ENCODE assay signal across 1 cellular context in genomic region chr12:106954462-106955376, GRCh38.
TF ChIP-seq lines count a peak whose summit lies in the region.

No MANE protein-coding gene starts in this region.

TF ChIP-seq in K562, 482 proteins besides CTCF, POLR2A, EP300 and RAD21 (continued from another document and continues in another):
- TF ChIP-seq, protein P1, sequence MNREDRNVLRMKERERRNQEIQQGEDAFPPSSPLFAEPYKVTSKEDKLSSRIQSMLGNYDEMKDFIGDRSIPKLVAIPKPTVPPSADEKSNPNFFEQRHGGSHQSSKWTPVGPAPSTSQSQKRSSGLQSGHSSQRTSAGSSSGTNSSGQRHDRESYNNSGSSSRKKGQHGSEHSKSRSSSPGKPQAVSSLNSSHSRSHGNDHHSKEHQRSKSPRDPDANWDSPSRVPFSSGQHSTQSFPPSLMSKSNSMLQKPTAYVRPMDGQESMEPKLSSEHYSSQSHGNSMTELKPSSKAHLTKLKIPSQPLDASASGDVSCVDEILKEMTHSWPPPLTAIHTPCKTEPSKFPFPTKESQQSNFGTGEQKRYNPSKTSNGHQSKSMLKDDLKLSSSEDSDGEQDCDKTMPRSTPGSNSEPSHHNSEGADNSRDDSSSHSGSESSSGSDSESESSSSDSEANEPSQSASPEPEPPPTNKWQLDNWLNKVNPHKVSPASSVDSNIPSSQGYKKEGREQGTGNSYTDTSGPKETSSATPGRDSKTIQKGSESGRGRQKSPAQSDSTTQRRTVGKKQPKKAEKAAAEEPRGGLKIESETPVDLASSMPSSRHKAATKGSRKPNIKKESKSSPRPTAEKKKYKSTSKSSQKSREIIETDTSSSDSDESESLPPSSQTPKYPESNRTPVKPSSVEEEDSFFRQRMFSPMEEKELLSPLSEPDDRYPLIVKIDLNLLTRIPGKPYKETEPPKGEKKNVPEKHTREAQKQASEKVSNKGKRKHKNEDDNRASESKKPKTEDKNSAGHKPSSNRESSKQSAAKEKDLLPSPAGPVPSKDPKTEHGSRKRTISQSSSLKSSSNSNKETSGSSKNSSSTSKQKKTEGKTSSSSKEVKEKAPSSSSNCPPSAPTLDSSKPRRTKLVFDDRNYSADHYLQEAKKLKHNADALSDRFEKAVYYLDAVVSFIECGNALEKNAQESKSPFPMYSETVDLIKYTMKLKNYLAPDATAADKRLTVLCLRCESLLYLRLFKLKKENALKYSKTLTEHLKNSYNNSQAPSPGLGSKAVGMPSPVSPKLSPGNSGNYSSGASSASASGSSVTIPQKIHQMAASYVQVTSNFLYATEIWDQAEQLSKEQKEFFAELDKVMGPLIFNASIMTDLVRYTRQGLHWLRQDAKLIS (CRISPR knock-in tag; IDR thresholded peaks at IDR 0.05), result 0 out of 2 replicates have a peak, but pooled peaks have one; percentile 87
- no peak for TF ChIP-seq ZNF778 (CRISPR knock-in tag; IDR thresholded peaks at IDR 0.05)
- no peak for TF ChIP-seq ELF1 (tag; IDR thresholded peaks at IDR 0.05)
- TF ChIP-seq PKNOX1 (IDR thresholded peaks at IDR 0.05), result peak; percentile 43; the same call in 1 of the 2 replicates
- 0 out of 2 replicates have a peak, but pooled peaks have one; percentile 19 for TF ChIP-seq ZNF384 (IDR thresholded peaks at IDR 0.05; ENCODE audit: low read depth, low read length)
- TF ChIP-seq ID3 (CRISPR knock-in tag; IDR thresholded peaks at IDR 0.05), result no peak
- peak; percentile 35; the same call in 1 of the 2 replicates for TF ChIP-seq ID3 (tag; IDR thresholded peaks at IDR 0.05)
- TF ChIP-seq NR2C2 (CRISPR knock-in tag; IDR thresholded peaks at IDR 0.05), result no peak
- TF ChIP-seq NR2C2 (tag; IDR thresholded peaks at IDR 0.05), result peak; percentile 36; the same call in 1 of the 2 replicates
- peak; percentile 91 for TF ChIP-seq MAX (CRISPR knock-in tag; IDR thresholded peaks at IDR 0.05)
- TF ChIP-seq SMARCA4 (IDR thresholded peaks at IDR 0.05), result 0 out of 2 replicates have a peak, but pooled peaks have one; percentile 22
- TF ChIP-seq, protein P2, sequence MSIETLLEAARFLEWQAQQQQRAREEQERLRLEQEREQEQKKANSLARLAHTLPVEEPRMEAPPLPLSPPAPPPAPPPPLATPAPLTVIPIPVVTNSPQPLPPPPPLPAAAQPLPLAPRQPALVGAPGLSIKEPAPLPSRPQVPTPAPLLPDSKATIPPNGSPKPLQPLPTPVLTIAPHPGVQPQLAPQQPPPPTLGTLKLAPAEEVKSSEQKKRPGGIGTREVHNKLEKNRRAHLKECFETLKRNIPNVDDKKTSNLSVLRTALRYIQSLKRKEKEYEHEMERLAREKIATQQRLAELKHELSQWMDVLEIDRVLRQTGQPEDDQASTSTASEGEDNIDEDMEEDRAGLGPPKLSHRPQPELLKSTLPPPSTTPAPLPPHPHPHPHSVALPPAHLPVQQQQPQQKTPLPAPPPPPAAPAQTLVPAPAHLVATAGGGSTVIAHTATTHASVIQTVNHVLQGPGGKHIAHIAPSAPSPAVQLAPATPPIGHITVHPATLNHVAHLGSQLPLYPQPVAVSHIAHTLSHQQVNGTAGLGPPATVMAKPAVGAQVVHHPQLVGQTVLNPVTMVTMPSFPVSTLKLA (conservative IDR thresholded peaks at IDR 0.05), result peak; percentile 83 to 90
- no peak for TF ChIP-seq ERF (CRISPR knock-in tag; IDR thresholded peaks at IDR 0.05)
- TF ChIP-seq ZNF592 (IDR thresholded peaks at IDR 0.05), result peak; percentile 91
- TF ChIP-seq, protein P3, sequence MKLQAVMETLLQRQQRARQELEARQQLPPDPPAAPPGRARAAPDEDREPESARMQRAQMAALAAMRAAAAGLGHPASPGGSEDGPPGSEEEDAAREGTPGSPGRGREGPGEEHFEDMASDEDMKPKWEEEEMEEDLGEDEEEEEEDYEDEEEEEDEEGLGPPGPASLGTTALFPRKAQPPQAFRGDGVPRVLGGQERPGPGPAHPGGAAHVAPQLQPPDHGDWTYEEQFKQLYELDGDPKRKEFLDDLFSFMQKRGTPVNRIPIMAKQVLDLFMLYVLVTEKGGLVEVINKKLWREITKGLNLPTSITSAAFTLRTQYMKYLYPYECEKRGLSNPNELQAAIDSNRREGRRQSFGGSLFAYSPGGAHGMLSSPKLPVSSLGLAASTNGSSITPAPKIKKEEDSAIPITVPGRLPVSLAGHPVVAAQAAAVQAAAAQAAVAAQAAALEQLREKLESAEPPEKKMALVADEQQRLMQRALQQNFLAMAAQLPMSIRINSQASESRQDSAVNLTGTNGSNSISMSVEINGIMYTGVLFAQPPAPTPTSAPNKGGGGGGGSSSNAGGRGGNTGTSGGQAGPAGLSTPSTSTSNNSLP (IDR thresholded peaks at IDR 0.05; ENCODE audit: borderline replicate concordance, low read depth, low read length), result no peak
- 0 out of 2 replicates have a peak, but pooled peaks have one; percentile 51 for TF ChIP-seq ATF6 (CRISPR knock-in tag; IDR thresholded peaks at IDR 0.05)
- TF ChIP-seq, protein P4, sequence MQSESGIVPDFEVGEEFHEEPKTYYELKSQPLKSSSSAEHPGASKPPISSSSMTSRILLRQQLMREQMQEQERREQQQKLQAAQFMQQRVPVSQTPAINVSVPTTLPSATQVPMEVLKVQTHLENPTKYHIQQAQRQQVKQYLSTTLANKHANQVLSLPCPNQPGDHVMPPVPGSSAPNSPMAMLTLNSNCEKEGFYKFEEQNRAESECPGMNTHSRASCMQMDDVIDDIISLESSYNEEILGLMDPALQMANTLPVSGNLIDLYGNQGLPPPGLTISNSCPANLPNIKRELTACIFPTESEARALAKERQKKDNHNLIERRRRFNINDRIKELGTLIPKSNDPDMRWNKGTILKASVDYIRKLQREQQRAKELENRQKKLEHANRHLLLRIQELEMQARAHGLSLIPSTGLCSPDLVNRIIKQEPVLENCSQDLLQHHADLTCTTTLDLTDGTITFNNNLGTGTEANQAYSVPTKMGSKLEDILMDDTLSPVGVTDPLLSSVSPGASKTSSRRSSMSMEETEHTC (IDR thresholded peaks at IDR 0.05), result no peak
- 0 out of 2 replicates have a peak, but pooled peaks have one; percentile 24 for TF ChIP-seq MIER1 (IDR thresholded peaks at IDR 0.05; ENCODE audit: low read depth)
- no peak for TF ChIP-seq ZNF583 (CRISPR knock-in tag; IDR thresholded peaks at IDR 0.05)
- TF ChIP-seq ZBTB49 (CRISPR knock-in tag; IDR thresholded peaks at IDR 0.05; ENCODE audit: borderline replicate concordance), result 0 out of 2 replicates have a peak, but pooled peaks have one; percentile 20
- TF ChIP-seq ZNF512 (tag; IDR thresholded peaks at IDR 0.05), result no peak
- no peak for TF ChIP-seq ZNF124 (CRISPR knock-in tag; IDR thresholded peaks at IDR 0.05)
- no peak for TF ChIP-seq FOXM1 (IDR thresholded peaks at IDR 0.05; ENCODE audit: low read depth)
- no peak for TF ChIP-seq FOXM1 (CRISPR knock-in tag; IDR thresholded peaks at IDR 0.05; ENCODE audit: low read depth)
- no peak for TF ChIP-seq STAT5B (CRISPR knock-in tag; IDR thresholded peaks at IDR 0.05)
- TF ChIP-seq, protein P5, sequence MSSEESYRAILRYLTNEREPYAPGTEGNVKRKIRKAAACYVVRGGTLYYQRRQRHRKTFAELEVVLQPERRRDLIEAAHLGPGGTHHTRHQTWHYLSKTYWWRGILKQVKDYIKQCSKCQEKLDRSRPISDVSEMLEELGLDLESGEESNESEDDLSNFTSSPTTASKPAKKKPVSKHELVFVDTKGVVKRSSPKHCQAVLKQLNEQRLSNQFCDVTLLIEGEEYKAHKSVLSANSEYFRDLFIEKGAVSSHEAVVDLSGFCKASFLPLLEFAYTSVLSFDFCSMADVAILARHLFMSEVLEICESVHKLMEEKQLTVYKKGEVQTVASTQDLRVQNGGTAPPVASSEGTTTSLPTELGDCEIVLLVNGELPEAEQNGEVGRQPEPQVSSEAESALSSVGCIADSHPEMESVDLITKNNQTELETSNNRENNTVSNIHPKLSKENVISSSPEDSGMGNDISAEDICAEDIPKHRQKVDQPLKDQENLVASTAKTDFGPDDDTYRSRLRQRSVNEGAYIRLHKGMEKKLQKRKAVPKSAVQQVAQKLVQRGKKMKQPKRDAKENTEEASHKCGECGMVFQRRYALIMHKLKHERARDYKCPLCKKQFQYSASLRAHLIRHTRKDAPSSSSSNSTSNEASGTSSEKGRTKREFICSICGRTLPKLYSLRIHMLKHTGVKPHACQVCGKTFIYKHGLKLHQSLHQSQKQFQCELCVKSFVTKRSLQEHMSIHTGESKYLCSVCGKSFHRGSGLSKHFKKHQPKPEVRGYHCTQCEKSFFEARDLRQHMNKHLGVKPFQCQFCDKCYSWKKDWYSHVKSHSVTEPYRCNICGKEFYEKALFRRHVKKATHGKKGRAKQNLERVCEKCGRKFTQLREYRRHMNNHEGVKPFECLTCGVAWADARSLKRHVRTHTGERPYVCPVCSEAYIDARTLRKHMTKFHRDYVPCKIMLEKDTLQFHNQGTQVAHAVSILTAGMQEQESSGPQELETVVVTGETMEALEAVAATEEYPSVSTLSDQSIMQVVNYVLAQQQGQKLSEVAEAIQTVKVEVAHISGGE (CRISPR knock-in tag; IDR thresholded peaks at IDR 0.05), result 0 out of 6 replicates have a peak, but pooled peaks of 1 of the 3 experiments have one; percentile 18
